Comparison of ENCODE assay signal across 8 cellular contexts in genomic region chr4:163331629-163332360, GRCh38. TPM values are rescaled to one million over a fixed set of nuclear protein-coding genes. Genes with fewer than 3 reads are reported as not detected.
DNase-seq lines count a peak whose midpoint lies in the region; ATAC-seq and TF ChIP-seq lines count a peak whose summit lies in the region.

No MANE protein-coding gene starts in this region.

- TF ChIP-seq CTCF in KMS-11 (conservative IDR thresholded peaks at IDR 0.05; ENCODE audit: low read depth, low read length), result no peak
- no peak for TF ChIP-seq CTCF in mucosa of descending colon (IDR thresholded peaks at IDR 0.05)

- H3K36me3 ChIP-seq in KMS-11 (ENCODE audit: insufficient read depth), result no peaks in the 10 kb centered on the region
- H3K36me3 ChIP-seq in endocrine pancreas (ENCODE audit: control insufficient read depth, insufficient read depth, low read length), result no peaks in the 10 kb centered on the region
- no peaks in the 10 kb centered on the region for H3K36me3 ChIP-seq in mucosa of descending colon (ENCODE audit: low read depth)
- no peaks in the 10 kb centered on the region for H3K36me3 ChIP-seq in aorta (ENCODE audit: control insufficient read depth in 1 of 2, insufficient read depth in 2 of 2, low read length in 1 of 2)

- no peaks in the 10 kb centered on the region for H4K20me1 ChIP-seq in KMS-11 (ENCODE audit: insufficient read depth)

- WGBS in aorta, 2 donors, result 0 to 1% methylated on average over 58 of the region's 58 CpGs

- H3K27me3 ChIP-seq in KMS-11 (ENCODE audit: insufficient read depth, low read depth), result no peaks in the 10 kb centered on the region
- no peaks in the 10 kb centered on the region for H3K27me3 ChIP-seq in endocrine pancreas (ENCODE audit: control insufficient read depth, insufficient read depth, low read length)
- H3K27me3 ChIP-seq in aorta (ENCODE audit: control insufficient read depth in 1 of 2, insufficient read depth in 2 of 2, low read length in 1 of 2), result no peaks in the 10 kb centered on the region

- peak; percentile 58 for ATAC-seq in mucosa of descending colon
- ATAC-seq in aorta (ENCODE audit: low FRiP score), result peak; percentile 79

- no peaks in the 10 kb centered on the region for H3K4me1 ChIP-seq in KMS-11 (ENCODE audit: low read depth, poor library complexity, severe bottlenecking)
- no peaks in the 10 kb centered on the region for H3K4me1 ChIP-seq in endocrine pancreas (ENCODE audit: control insufficient read depth, insufficient read depth, low read length)
- peaks cover 5% of the 10 kb centered on the region for H3K4me1 ChIP-seq in mucosa of descending colon (ENCODE audit: low read depth)
- peaks cover 0 to 2% of the 10 kb centered on the region in 2 donors for H3K4me1 ChIP-seq in aorta (ENCODE audit: control insufficient read depth in 1 of 2, insufficient read depth in 2 of 2, low read length in 2 of 2)

- no peak overlapping the region for H3K9ac ChIP-seq in KMS-11
- peak overlapping the region; percentile 39 for H3K9ac ChIP-seq in endocrine pancreas (ENCODE audit: control insufficient read depth, insufficient read depth, low read length)

- H3K4me3 ChIP-seq in KMS-11 (IDR thresholded peaks at IDR 0.05; ENCODE audit: insufficient read depth, low read depth, low read length) (no peak overlapping the region), endocrine pancreas (ENCODE audit: control insufficient read depth, insufficient read depth, low read length) (peak overlapping the region; percentile 52), mucosa of descending colon (peak overlapping the region; percentile 18), aorta (ENCODE audit: low read length in 2 of 2) (peak overlapping the region; percentile 21 to 97)

- no peak overlapping the region for H3K27ac ChIP-seq in KMS-11
- H3K27ac ChIP-seq in aorta (ENCODE audit: low read depth in 1 of 2, low read length in 2 of 2), result no peak overlapping the region

- no peaks in the 10 kb centered on the region for H3K79me2 ChIP-seq in KMS-11 (ENCODE audit: insufficient read depth, low read depth)

- peak overlapping the region; percentile 33 for H3K4me2 ChIP-seq in KMS-11

- H3K9me3 ChIP-seq in endocrine pancreas (ENCODE audit: control insufficient read depth, low read length) (no peaks in the 10 kb centered on the region), mucosa of descending colon (no peaks in the 10 kb centered on the region), aorta (ENCODE audit: control insufficient read depth, low read length) (no peaks in the 10 kb centered on the region)

- intact Hi-C loops in mucosa of descending colon (cut with DNase I, micrococcal nuclease) (loop anchor here in 1 of 2 donors (10.0 kb wide), 1 partner anchor 287 kb away; no protein-coding TSS in a partner anchor), aorta (cut with DNase I) (loop anchor here (5.0 to 10.0 kb wide), 7 partner anchors 163 to 834 kb away; partner anchors contain the start of genes NAF1 (in 1 of the 2) and TMA16 (in 1 of the 2))

- H2AFZ ChIP-seq in KMS-11 (ENCODE audit: low read depth), result peak overlapping the region; percentile 85

- DNase-seq in EH (ENCODE audit: low read depth), result peak; percentile 16
- DNase-seq in mucosa of descending colon, result peak; percentile 32 to 60 (median 55)
- DNase-seq in aorta, result peak; percentile 52 to 82
- DNase-seq in RKO (ENCODE audit: low spot score), result no peak
- DNase-seq in NCI-H146 (lab: John Stamatoyannopoulos, UW), result no peak
- no peak for DNase-seq in activated effector memory CD4-positive, alpha-beta T cell treated with anti-CD3 and anti-CD28 coated beads, Interleukin-2, amount 50 U/mL, for 16 hours

RNA-seq across cellular contexts. Expression of gene NPY1R, which starts 0.6 kb away (rescaled TPM):
- total RNA-seq in mucosa of descending colon, result 10 to 100 TPM in 1 of 3 donors, 1 to 10 TPM in 2; 2.8 to 20.6 (median 5.5) TPM
- total RNA-seq in aorta, result 10 to 100 TPM; 40.2 to 56.4 TPM
- 100 to 1,000 TPM in 1 of 2 donors, 10 to 100 TPM in 1; 17.2 to 112 TPM for polyA plus RNA-seq in aorta

RNA-seq across cellular contexts. Expression of gene NPY5R, which starts 11.9 kb away (rescaled TPM):
- total RNA-seq in mucosa of descending colon, result 1 to 10 TPM in 1 of 3 donors, under 1 TPM in 2; 0.22 to 1.2 (median 0.25) TPM
- 1 to 10 TPM; 2.0 to 3.0 TPM for total RNA-seq in aorta
- 10 to 100 TPM in 1 of 2 donors, 1 to 10 TPM in 1; 3.1 to 15.5 TPM for polyA plus RNA-seq in aorta

Comparison
In these comparisons a context has a peak if more than half of its experiments do, and no peak if none do; other contexts are left out.
1. DNase-seq: peak in EH (single experiment), mucosa of descending colon (3 of 3) and aorta (2 of 2); none in RKO (single experiment), NCI-H146 (single experiment) and activated effector memory CD4-positive, alpha-beta T cell treated with anti-CD3 and anti-CD28 coated beads, Interleukin-2, amount 50 U/mL, for 16 hours (single experiment).